ENCODE assay signal across 19 cellular contexts in the genomic region with DNA sequence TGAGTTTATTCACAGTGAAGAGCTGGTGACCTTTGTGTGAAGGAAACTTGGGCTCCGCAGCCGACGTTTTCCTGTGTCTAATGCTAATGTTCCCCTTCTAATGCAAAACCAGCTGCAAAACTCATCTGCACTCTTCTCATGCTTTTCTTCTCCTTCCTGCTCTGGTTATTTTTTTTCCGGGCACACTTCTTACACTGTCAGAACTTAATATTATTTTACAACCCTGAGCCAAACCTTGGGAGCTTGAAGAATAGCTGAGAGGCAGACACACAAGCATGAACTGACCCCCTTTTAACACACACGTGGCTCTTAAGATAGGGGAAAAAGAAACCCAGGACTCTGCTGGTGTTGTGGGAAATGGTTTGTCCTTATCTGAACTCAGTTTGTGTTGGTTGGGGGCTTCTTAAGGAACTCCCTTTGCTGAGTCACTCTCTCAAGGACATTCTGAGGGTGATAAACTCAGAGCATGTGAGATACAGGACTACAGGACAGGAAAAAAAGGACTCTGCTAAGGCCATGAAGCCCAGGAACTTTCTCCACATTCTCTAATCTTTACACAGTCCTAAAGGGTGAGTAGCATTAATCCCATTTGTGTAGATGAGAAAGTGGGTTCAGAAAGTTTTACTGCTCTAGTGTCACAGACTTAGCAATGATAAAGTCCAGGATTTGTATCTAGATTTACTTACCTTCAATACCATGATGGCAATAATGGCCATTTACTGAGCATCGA.
DNase-seq lines count a peak whose midpoint lies in the region; ATAC-seq and TF ChIP-seq lines count a peak whose summit lies in the region.
"Had no signal": no experiment of that assay in that cellular context is flagged by ENCODE, and none has a peak within 500 bp of the region (broad histone marks: within the 10 kb centered on the region; RNA-seq: fewer than 3 reads in every experiment).

No MANE protein-coding gene starts in this region.

- DNase-seq in stimulated activated naive CD8-positive, alpha-beta T cell treated with anti-CD3 and anti-CD28 coated beads, Interleukin-15, Interleukin-2, amounts not matched to agents 100 U/mL and 50 U/mL, for 24 hours: no peak
- DNase-seq in WTC11 (ENCODE audit: low spot score) (no peak), inferior parietal cortex (ENCODE audit: extremely low spot score) (peak; percentile 27), ovary (no peak), upper lobe of right lung (no peak)
- no peak for DNase-seq in activated naive CD8-positive, alpha-beta T cell treated with anti-CD3 and anti-CD28 coated beads for 36 hours
- DNase-seq: activated CD4-positive, alpha-beta T cell treated with anti-CD3 and anti-CD28 coated beads, Interleukin-2, amount 50 U/mL, for 48 hours; activated T-cell treated with anti-CD3 and anti-CD28 coated beads, Interleukin-2, amount 50 U/mL, for 4 hours; dorsolateral prefrontal cortex; immature natural killer cell; NCI-H1436 treated with DMSO at 0.1 percent for 48 hours; NCI-H226; NK-92 treated with Interleukin-12 subunit alpha and Interleukin-12 subunit beta, amount 100 ng/mL, for 24 hours; stimulated activated CD4-positive, alpha-beta T cell treated with anti-CD3 and anti-CD28 coated beads, Interleukin-4, amount 100 ng/mL, for 4 hours had no signal

- H3K4me3 ChIP-seq in ovary (no peak overlapping the region), upper lobe of right lung (no peak overlapping the region)
- H3K4me3 ChIP-seq: breast epithelium, skin epidermis had no signal

- peaks cover 3% of the 10 kb centered on the region for H3K36me3 Mint-ChIP-seq in stimulated activated naive CD8-positive, alpha-beta T cell treated with anti-CD3 and anti-CD28 coated beads, Interleukin-15, Interleukin-2, amounts not matched to agents 100 ng/mL and 50 ng/mL, for 24 hours (ENCODE audit: low read depth)
- H3K36me3 Mint-ChIP-seq in WTC11: peaks cover 4% of the 10 kb centered on the region; the same call in 1 of the 2 replicates
- H3K36me3 Mint-ChIP-seq in activated naive CD8-positive, alpha-beta T cell treated with anti-CD3 and anti-CD28 coated beads for 36 hours: peaks cover 6% of the 10 kb centered on the region
- H3K36me3 Mint-ChIP-seq: CD14-positive monocyte had no signal

- peaks cover 13% of the 10 kb centered on the region for H3K4me1 Mint-ChIP-seq in stimulated activated naive CD8-positive, alpha-beta T cell treated with anti-CD3 and anti-CD28 coated beads, Interleukin-15, Interleukin-2, amounts not matched to agents 100 ng/mL and 50 ng/mL, for 24 hours (ENCODE audit: low read depth)
- peaks cover 13% of the 10 kb centered on the region for H3K4me1 Mint-ChIP-seq in WTC11
- H3K4me1 Mint-ChIP-seq in activated naive CD8-positive, alpha-beta T cell treated with anti-CD3 and anti-CD28 coated beads for 36 hours: peaks cover 10% of the 10 kb centered on the region

- TF ChIP-seq POLR2A in ovary (IDR thresholded peaks at IDR 0.05): no peak

- no peak for TF ChIP-seq EP300 in ovary (IDR thresholded peaks at IDR 0.05)

- no peaks in the 10 kb centered on the region for H3K27me3 ChIP-seq in ovary
- H3K27me3 ChIP-seq in upper lobe of right lung: no peaks in the 10 kb centered on the region
- H3K27me3 ChIP-seq: breast epithelium had no signal

- no peak overlapping the region for H3K4me3 Mint-ChIP-seq in stimulated activated naive CD8-positive, alpha-beta T cell treated with anti-CD3 and anti-CD28 coated beads, Interleukin-15, Interleukin-2, amounts not matched to agents 100 ng/mL and 50 ng/mL, for 24 hours
- no peak overlapping the region for H3K4me3 Mint-ChIP-seq in WTC11
- no peak overlapping the region for H3K4me3 Mint-ChIP-seq in activated naive CD8-positive, alpha-beta T cell treated with anti-CD3 and anti-CD28 coated beads for 36 hours
- H3K4me3 Mint-ChIP-seq: activated T-cell treated with anti-CD3 and anti-CD28 coated beads, Interleukin-2, amount 50 U/mL, for 4 hours; CD14-positive monocyte had no signal

- H3K36me3 ChIP-seq in ovary (no peaks in the 10 kb centered on the region), upper lobe of right lung (no peaks in the 10 kb centered on the region)
- H3K36me3 ChIP-seq: breast epithelium had no signal

- POLR2A ChIA-PET in WTC11 (lab: Charles Lee): no interaction called here

- CTCF ChIA-PET in WTC11 (lab: Charles Lee): no interaction called here

- TF ChIP-seq CTCF in WTC11 (IDR thresholded peaks at IDR 0.05) (no peak), ovary (IDR thresholded peaks at IDR 0.05) (no peak), upper lobe of right lung (IDR thresholded peaks at IDR 0.05) (no peak)

- intact Hi-C loops in ovary (cut with DNase I) (no loop called here), upper lobe of right lung (cut with DNase I) (no loop called here)

- H3K4me1 ChIP-seq in ovary (ENCODE audit: insufficient read depth) (peaks cover 9% of the 10 kb centered on the region), upper lobe of right lung (no peaks in the 10 kb centered on the region)
- H3K4me1 ChIP-seq: breast epithelium had no signal

- ATAC-seq in stimulated activated naive CD8-positive, alpha-beta T cell treated with anti-CD3 and anti-CD28 coated beads, Interleukin-15, Interleukin-2, amounts not matched to agents 100 U/mL and 50 U/mL, for 24 hours: no peak
- ATAC-seq in WTC11 (peak; percentile 24; the same call in 1 of the 2 replicates), upper lobe of right lung (no peak), GM19351 (IDR thresholded peaks at IDR 0.05; ENCODE audit: unreplicated experiment) (no peak)
- ATAC-seq: activated T-cell treated with anti-CD3 and anti-CD28 coated beads, Interleukin-2, amount 50 U/mL, for 4 hours had no signal

- peaks cover 10% of the 10 kb centered on the region for H3K9me3 Mint-ChIP-seq in stimulated activated naive CD8-positive, alpha-beta T cell treated with anti-CD3 and anti-CD28 coated beads, Interleukin-15, Interleukin-2, amounts not matched to agents 100 ng/mL and 50 ng/mL, for 24 hours
- peaks cover 11% of the 10 kb centered on the region for H3K9me3 Mint-ChIP-seq in WTC11
- H3K9me3 Mint-ChIP-seq in activated naive CD8-positive, alpha-beta T cell treated with anti-CD3 and anti-CD28 coated beads for 36 hours: peaks cover 4% of the 10 kb centered on the region
- H3K9me3 Mint-ChIP-seq: activated T-cell treated with anti-CD3 and anti-CD28 coated beads, Interleukin-2, amount 50 U/mL, for 4 hours; immature natural killer cell had no signal

- peak overlapping the region; percentile 11 for H3K27ac Mint-ChIP-seq in stimulated activated naive CD8-positive, alpha-beta T cell treated with anti-CD3 and anti-CD28 coated beads, Interleukin-15, Interleukin-2, amounts not matched to agents 100 ng/mL and 50 ng/mL, for 24 hours
- no peak overlapping the region for H3K27ac Mint-ChIP-seq in WTC11
- H3K27ac Mint-ChIP-seq in activated naive CD8-positive, alpha-beta T cell treated with anti-CD3 and anti-CD28 coated beads for 36 hours: no peak overlapping the region
- H3K27ac Mint-ChIP-seq: CD14-positive monocyte had no signal

- peaks cover 10% of the 10 kb centered on the region for H3K27me3 Mint-ChIP-seq in stimulated activated naive CD8-positive, alpha-beta T cell treated with anti-CD3 and anti-CD28 coated beads, Interleukin-15, Interleukin-2, amounts not matched to agents 100 ng/mL and 50 ng/mL, for 24 hours
- no peaks in the 10 kb centered on the region; the same call in 1 of the 2 replicates for H3K27me3 Mint-ChIP-seq in WTC11 (ENCODE audit: low read depth)
- peaks cover 5% of the 10 kb centered on the region for H3K27me3 Mint-ChIP-seq in activated naive CD8-positive, alpha-beta T cell treated with anti-CD3 and anti-CD28 coated beads for 36 hours

- H3K27ac ChIP-seq in ovary: peak overlapping the region in 1 of 2 donors; percentile 53
- no peak overlapping the region for H3K27ac ChIP-seq in upper lobe of right lung
- H3K27ac ChIP-seq: breast epithelium, dorsolateral prefrontal cortex, skin epidermis had no signal

- 21 to 33% (median 22%) methylated on average over 6 of the region's 6 CpGs for WGBS in ovary, 3 donors

- H3K9me3 ChIP-seq in ovary (no peaks in the 10 kb centered on the region), upper lobe of right lung (no peaks in the 10 kb centered on the region)
- H3K9me3 ChIP-seq: breast epithelium had no signal

TF ChIP-seq in WTC11, 78 proteins besides CTCF, POLR2A, EP300 and RAD21 (continues in another document):
- TF ChIP-seq, protein P1, sequence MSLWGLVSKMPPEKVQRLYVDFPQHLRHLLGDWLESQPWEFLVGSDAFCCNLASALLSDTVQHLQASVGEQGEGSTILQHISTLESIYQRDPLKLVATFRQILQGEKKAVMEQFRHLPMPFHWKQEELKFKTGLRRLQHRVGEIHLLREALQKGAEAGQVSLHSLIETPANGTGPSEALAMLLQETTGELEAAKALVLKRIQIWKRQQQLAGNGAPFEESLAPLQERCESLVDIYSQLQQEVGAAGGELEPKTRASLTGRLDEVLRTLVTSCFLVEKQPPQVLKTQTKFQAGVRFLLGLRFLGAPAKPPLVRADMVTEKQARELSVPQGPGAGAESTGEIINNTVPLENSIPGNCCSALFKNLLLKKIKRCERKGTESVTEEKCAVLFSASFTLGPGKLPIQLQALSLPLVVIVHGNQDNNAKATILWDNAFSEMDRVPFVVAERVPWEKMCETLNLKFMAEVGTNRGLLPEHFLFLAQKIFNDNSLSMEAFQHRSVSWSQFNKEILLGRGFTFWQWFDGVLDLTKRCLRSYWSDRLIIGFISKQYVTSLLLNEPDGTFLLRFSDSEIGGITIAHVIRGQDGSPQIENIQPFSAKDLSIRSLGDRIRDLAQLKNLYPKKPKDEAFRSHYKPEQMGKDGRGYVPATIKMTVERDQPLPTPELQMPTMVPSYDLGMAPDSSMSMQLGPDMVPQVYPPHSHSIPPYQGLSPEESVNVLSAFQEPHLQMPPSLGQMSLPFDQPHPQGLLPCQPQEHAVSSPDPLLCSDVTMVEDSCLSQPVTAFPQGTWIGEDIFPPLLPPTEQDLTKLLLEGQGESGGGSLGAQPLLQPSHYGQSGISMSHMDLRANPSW (CRISPR knock-in tag; conservative IDR thresholded peaks at IDR 0.05; ENCODE audit: low read depth): no peak
- TF ChIP-seq FOXP1 (CRISPR knock-in tag; IDR thresholded peaks at IDR 0.05; ENCODE audit: borderline replicate concordance): no peak
- TF ChIP-seq RORB (CRISPR knock-in tag; IDR thresholded peaks at IDR 0.05): no peak
- TF ChIP-seq TCF7 (CRISPR knock-in tag; IDR thresholded peaks at IDR 0.05; ENCODE audit: low read depth): no peak
- TF ChIP-seq GABPB1 (CRISPR knock-in tag; IDR thresholded peaks at IDR 0.05): no peak
- no peak for TF ChIP-seq JAZF1 (CRISPR knock-in tag; IDR thresholded peaks at IDR 0.05)
- TF ChIP-seq ZNF219 (CRISPR knock-in tag; IDR thresholded peaks at IDR 0.05; ENCODE audit: borderline replicate concordance): no peak
- no peak for TF ChIP-seq FOXJ3 (CRISPR knock-in tag; IDR thresholded peaks at IDR 0.05; ENCODE audit: borderline replicate concordance)
- TF ChIP-seq SOX15 (CRISPR knock-in tag; IDR thresholded peaks at IDR 0.05): no peak
- TF ChIP-seq OVOL2 (CRISPR knock-in tag; IDR thresholded peaks at IDR 0.05; ENCODE audit: borderline replicate concordance): no peak
- no peak for TF ChIP-seq ATF1 (CRISPR knock-in tag; IDR thresholded peaks at IDR 0.05)
- TF ChIP-seq HMGA2 (CRISPR knock-in tag; IDR thresholded peaks at IDR 0.05): no peak
- no peak for TF ChIP-seq CREM (CRISPR knock-in tag; IDR thresholded peaks at IDR 0.05)
- no peak for TF ChIP-seq FOXK1 (CRISPR knock-in tag; IDR thresholded peaks at IDR 0.05)
